Comparison of ENCODE assay signal across 20 cellular contexts in genomic region chr4:149345424-149345823, GRCh38.
DNase-seq lines count a peak whose midpoint lies in the region; ATAC-seq, FAIRE-seq and TF ChIP-seq lines count a peak whose summit lies in the region.
"Had no signal": no experiment of that assay in that cellular context is flagged by ENCODE, and none has a peak within 500 bp of the region (broad histone marks: within the 10 kb centered on the region; RNA-seq: fewer than 3 reads in every experiment).

No MANE protein-coding gene starts in this region.

- FAIRE-seq in bronchial epithelial cell (lab: Jason Lieb, UNC), result no peak
- FAIRE-seq: HTR-8/SVneo had no signal

- H2AFZ ChIP-seq in PC-3 (ENCODE audit: low read length), result no peak overlapping the region
- no peak overlapping the region for H2AFZ ChIP-seq in neural cell (ENCODE audit: low read depth, low read length)
- H2AFZ ChIP-seq: GM23338 had no signal

- intact Hi-C loops in PC-3 (cut with micrococcal nuclease), result no loop called here

- CTCF ChIA-PET in PC-3 (lab: Charles Lee), result no interaction called here

- ATAC-seq in PC-3, result no peak
- no peak for ATAC-seq in HG02840 (IDR thresholded peaks at IDR 0.05; ENCODE audit: low FRiP score, unreplicated experiment)
- ATAC-seq: CD8-positive, alpha-beta T cell; GM23338 had no signal

- H3K79me2 ChIP-seq in PC-3 (ENCODE audit: low read length) (no peaks in the 10 kb centered on the region), neural cell (replicated peaks; ENCODE audit: insufficient read depth, low read length) (no peaks in the 10 kb centered on the region)

- no peaks in the 10 kb centered on the region for H4K20me1 ChIP-seq in PC-3 (ENCODE audit: low read length)
- no peaks in the 10 kb centered on the region for H4K20me1 ChIP-seq in neural cell (ENCODE audit: insufficient read depth)
- H4K20me1 ChIP-seq: BLaER1 treated with 17β-estradiol and CSF1 and Interleukin-3, amounts not matched to agents 10 nM and 100 nM had no signal

- peak; percentile 63 for TF ChIP-seq EP300 in neural cell (conservative IDR thresholded peaks at IDR 0.05; ENCODE audit: poor library complexity, severe bottlenecking)

- BruUV-seq in PC-3 (replicated peaks; lab: Mats Ljungman, UMichigan), result no TSS peak

- no peaks in the 10 kb centered on the region for H3F3A ChIP-seq in PC-3 (ENCODE audit: low read length, unreplicated experiment)
- H3F3A ChIP-seq in neural cell (ENCODE audit: insufficient read depth, low read length, poor library complexity, severe bottlenecking), result peaks cover 4% of the 10 kb centered on the region

- H3K4me2 ChIP-seq in PC-3 (ENCODE audit: low read length) (no peak overlapping the region), neural cell (ENCODE audit: low read length) (no peak overlapping the region)
- H3K4me2 ChIP-seq: GM23338 had no signal

- TF ChIP-seq RAD21 in neural cell (conservative IDR thresholded peaks at IDR 0.05), result no peak

- POLR2A ChIA-PET in PC-3 (lab: Charles Lee; ENCODE audit: unreplicated experiment), result no interaction called here

- H3K27me3 ChIP-seq in PC-3 (ENCODE audit: low read length), result no peaks in the 10 kb centered on the region
- H3K27me3 ChIP-seq in bronchial epithelial cell (ENCODE audit: control insufficient read depth, insufficient read depth, low read length), result no peaks in the 10 kb centered on the region
- no peaks in the 10 kb centered on the region for H3K27me3 ChIP-seq in neural cell (ENCODE audit: insufficient read depth, low read depth, low read length)
- H3K27me3 ChIP-seq in Peyer's patch, result no peaks in the 10 kb centered on the region
- H3K27me3 ChIP-seq: BLaER1 treated with 17β-estradiol and CSF1 and Interleukin-3, amounts not matched to agents 10 nM and 100 nM; SJCRH30 had no signal

- no peaks in the 10 kb centered on the region for H3K9me2 ChIP-seq in PC-3 (replicated peaks; ENCODE audit: low read length)
- H3K9me2 ChIP-seq in neural cell (ENCODE audit: insufficient read depth, low read length), result no peaks in the 10 kb centered on the region

- H3K4me3 ChIP-seq in PC-3 (ENCODE audit: low read length) (no peak overlapping the region), bronchial epithelial cell (ENCODE audit: low read depth, low read length) (no peak overlapping the region), neural cell (ENCODE audit: low read length) (no peak overlapping the region), Peyer's patch (no peak overlapping the region)
- H3K4me3 ChIP-seq: BLaER1 treated with 17β-estradiol and CSF1 and Interleukin-3, amounts not matched to agents 10 nM and 100 nM; GM23338; SJCRH30 had no signal

- TF ChIP-seq CTCF in PC-3 (conservative IDR thresholded peaks at IDR 0.05; ENCODE audit: low read depth, low read length), result no peak
- TF ChIP-seq CTCF in bronchial epithelial cell (IDR thresholded peaks at IDR 0.05; ENCODE audit: insufficient read depth, low read length, severe bottlenecking), result no peak
- TF ChIP-seq CTCF in neural cell (IDR thresholded peaks at IDR 0.05; ENCODE audit: poor library complexity, severe bottlenecking), result no peak
- TF ChIP-seq CTCF in Peyer's patch (IDR thresholded peaks at IDR 0.05), result no peak

- H3K27ac ChIP-seq in PC-3 (ENCODE audit: low read length), result no peak overlapping the region
- H3K27ac ChIP-seq in neural cell (ENCODE audit: low read length), result peak overlapping the region; percentile 41
- H3K27ac ChIP-seq in Peyer's patch, result no peak overlapping the region
- H3K27ac ChIP-seq: BLaER1 treated with 17β-estradiol and CSF1 and Interleukin-3, amounts not matched to agents 10 nM and 100 nM; SJCRH30 had no signal

- H3K36me3 ChIP-seq in PC-3 (ENCODE audit: low read depth, low read length), result no peaks in the 10 kb centered on the region
- H3K36me3 ChIP-seq in bronchial epithelial cell (ENCODE audit: control insufficient read depth, insufficient read depth, low read length), result no peaks in the 10 kb centered on the region
- no peaks in the 10 kb centered on the region for H3K36me3 ChIP-seq in neural cell (ENCODE audit: insufficient read depth, low read length)
- no peaks in the 10 kb centered on the region for H3K36me3 ChIP-seq in Peyer's patch
- H3K36me3 ChIP-seq: BLaER1 treated with 17β-estradiol and CSF1 and Interleukin-3, amounts not matched to agents 10 nM and 100 nM; SJCRH30 had no signal

- DNase-seq in HCEC 1CT (peak; percentile 34), PC-3 (peak; percentile 26), bronchial epithelial cell (ENCODE audit: low read depth) (peak; percentile 93), Peyer's patch (no peak), islet precursor cell (no peak), LoVo (ENCODE audit: low spot score) (no peak)
- DNase-seq: Calu3; CD8-positive, alpha-beta T cell; DMS53; Kasumi-1; NCI-H1105; NCI-H2081 treated with DMSO at 0.1 percent for 48 hours; NCI-H510A; NCI-H748 treated with DMSO at 0.1 percent for 48 hours; SJCRH30 had no signal

- H3K9ac ChIP-seq in PC-3 (ENCODE audit: low read length) (no peak overlapping the region), neural cell (ENCODE audit: low read length) (no peak overlapping the region)
- H3K9ac ChIP-seq: BLaER1 treated with 17β-estradiol and CSF1 and Interleukin-3, amounts not matched to agents 10 nM and 100 nM had no signal

- TF ChIP-seq POLR2A in Peyer's patch (IDR thresholded peaks at IDR 0.05), result no peak

- no peaks in the 10 kb centered on the region for H3K9me3 ChIP-seq in PC-3 (ENCODE audit: low read length)
- H3K9me3 ChIP-seq in neural cell (ENCODE audit: low read length), result no peaks in the 10 kb centered on the region
- no peaks in the 10 kb centered on the region for H3K9me3 ChIP-seq in Peyer's patch
- H3K9me3 ChIP-seq: SJCRH30 had no signal

- H3K4me1 ChIP-seq in PC-3 (ENCODE audit: insufficient read depth, low read length), result no peaks in the 10 kb centered on the region
- H3K4me1 ChIP-seq in Peyer's patch, result no peaks in the 10 kb centered on the region
- H3K4me1 ChIP-seq: SJCRH30 had no signal

TF ChIP-seq in neural cell, 6 proteins besides CTCF, POLR2A, EP300 and RAD21:
- TF ChIP-seq MXI1 (conservative IDR thresholded peaks at IDR 0.05; ENCODE audit: poor library complexity, severe bottlenecking) (no peak), EZH2 (IDR thresholded peaks at IDR 0.05; ENCODE audit: borderline replicate concordance, insufficient read depth, low read length, poor library complexity, severe bottlenecking) (no peak), POLR2AphosphoS5 (IDR thresholded peaks at IDR 0.05) (peak; percentile 36)

Comparison
In these comparisons a context has a peak if more than half of its experiments do, and no peak if none do; other contexts are left out.
1. DNase-seq: peak in HCEC 1CT (single experiment), PC-3 (single experiment) and bronchial epithelial cell (single experiment); none in Peyer's patch (0 of 3), islet precursor cell (single experiment) and LoVo (single experiment).